Comparison of ENCODE assay signal across 8 cellular contexts in genomic region chr19:12766051-12766521, GRCh38. TPM values are rescaled to one million over a fixed set of nuclear protein-coding genes. Genes with fewer than 3 reads are reported as not detected.
DNase-seq lines count a peak whose midpoint lies in the region; ATAC-seq and TF ChIP-seq lines count a peak whose summit lies in the region.

No MANE protein-coding gene starts in this region.

- TF ChIP-seq CTCF in kidney epithelial cell (IDR thresholded peaks at IDR 0.05; ENCODE audit: insufficient read depth, low read length, poor library complexity, severe bottlenecking), result peak; percentile 88

- H3K27me3 ChIP-seq in kidney epithelial cell (ENCODE audit: control insufficient read depth, insufficient read depth, low read length) (no peaks in the 10 kb centered on the region), HAP-1 (ENCODE audit: low read depth) (no peaks in the 10 kb centered on the region)

- H3K4me3 ChIP-seq in kidney epithelial cell (ENCODE audit: low read depth, low read length) (peak overlapping the region; percentile 43), HAP-1 (no peak overlapping the region)

- peak; percentile 52 for ATAC-seq in HG03095 (IDR thresholded peaks at IDR 0.05; ENCODE audit: unreplicated experiment)

- no peaks in the 10 kb centered on the region for H3K9me3 ChIP-seq in HAP-1

- DNase-seq in Caki2 (ENCODE audit: low read depth) (peak; percentile 88), SKM-1 treated with dmso at 0.1 percent for 144 hours (lab: John Stamatoyannopoulos, UW; ENCODE audit: unreplicated experiment) (peak; percentile 81), kidney epithelial cell (ENCODE audit: low read depth) (no peak), MV-4-11 (lab: John Stamatoyannopoulos, UW) (no peak), HAP-1 (ENCODE audit: low spot score in 2 of 2) (no peak)
- peak; percentile 76 for DNase-seq in central memory CD4-positive, alpha-beta T cell
- peak; percentile 66 for DNase-seq in stimulated activated CD8-positive, alpha-beta memory T cell treated with anti-CD3 and anti-CD28 coated beads, Interleukin-12 subunit alpha, Interleukin-12 subunit beta, amount 100 ng/mL, for 4 hours (ENCODE audit: low read depth)

- in situ Hi-C loops in Caki2 (cut with HindIII; ENCODE audit: low pct_unique_long_range_greater_than_20kb, low sequenced_read_pairs), result no loop called here
- in situ Hi-C loops in HAP-1 (cut with MboI; ENCODE audit: low sequenced_read_pairs), result no loop called here

- H3K36me3 ChIP-seq in kidney epithelial cell (ENCODE audit: control insufficient read depth, insufficient read depth, low read length) (peaks cover 2% of the 10 kb centered on the region), HAP-1 (replicated peaks) (peaks cover 11% of the 10 kb centered on the region)

- H3K4me1 ChIP-seq in HAP-1, result no peaks in the 10 kb centered on the region

RNA-seq across cellular contexts. Expression of gene HOOK2, which starts 9.3 kb away (rescaled TPM):
- 17.8 and 18.1 TPM in 2 replicates for total RNA-seq in Caki2 (2014; rRNA removed; shearing (Covaris generic); ENCODE audit: low replicate concordance)
- 38.7 and 44.1 TPM in 2 replicates for total RNA-seq in kidney epithelial cell

RNA-seq across cellular contexts. Expression of gene BEST2, which starts 14.5 kb away (rescaled TPM):
- not detected in 2 replicates for total RNA-seq in Caki2 (2014; rRNA removed; shearing (Covaris generic); ENCODE audit: low replicate concordance)
- not detected in 2 replicates for total RNA-seq in kidney epithelial cell

RNA-seq across cellular contexts. Expression of gene JUNB, which starts 25.2 kb away (rescaled TPM):
- total RNA-seq in Caki2 (2014; rRNA removed; shearing (Covaris generic); ENCODE audit: low replicate concordance), result 63.3 and 74.5 TPM in 2 replicates
- 395 and 431 TPM in 2 replicates for total RNA-seq in kidney epithelial cell

RNA-seq across cellular contexts. Expression of gene GET3, which starts 28.8 kb away (rescaled TPM):
- total RNA-seq in Caki2 (2014; rRNA removed; shearing (Covaris generic); ENCODE audit: low replicate concordance), result 210 and 211 TPM in 2 replicates
- 146 and 148 TPM in 2 replicates for total RNA-seq in kidney epithelial cell

RNA-seq across cellular contexts. Expression of gene TRIR, which starts 31.6 kb away (rescaled TPM):
- 607 and 626 TPM in 2 replicates for total RNA-seq in Caki2 (2014; rRNA removed; shearing (Covaris generic); ENCODE audit: low replicate concordance)
- total RNA-seq in kidney epithelial cell, result 368 and 443 TPM in 2 replicates

Comparison
In these comparisons a context has a peak if more than half of its experiments do, and no peak if none do; other contexts are left out.
1. DNase-seq: peak in Caki2 (single experiment), SKM-1 treated with dmso at 0.1 percent for 144 hours (single experiment), central memory CD4-positive, alpha-beta T cell (single experiment) and stimulated activated CD8-positive, alpha-beta memory T cell treated with anti-CD3 and anti-CD28 coated beads, Interleukin-12 subunit alpha, Interleukin-12 subunit beta, amount 100 ng/mL, for 4 hours (single experiment); none in kidney epithelial cell (single experiment), MV-4-11 (single experiment) and HAP-1 (0 of 2).